1 cellular context compared by ENCODE assay signal in the genomic region with DNA sequence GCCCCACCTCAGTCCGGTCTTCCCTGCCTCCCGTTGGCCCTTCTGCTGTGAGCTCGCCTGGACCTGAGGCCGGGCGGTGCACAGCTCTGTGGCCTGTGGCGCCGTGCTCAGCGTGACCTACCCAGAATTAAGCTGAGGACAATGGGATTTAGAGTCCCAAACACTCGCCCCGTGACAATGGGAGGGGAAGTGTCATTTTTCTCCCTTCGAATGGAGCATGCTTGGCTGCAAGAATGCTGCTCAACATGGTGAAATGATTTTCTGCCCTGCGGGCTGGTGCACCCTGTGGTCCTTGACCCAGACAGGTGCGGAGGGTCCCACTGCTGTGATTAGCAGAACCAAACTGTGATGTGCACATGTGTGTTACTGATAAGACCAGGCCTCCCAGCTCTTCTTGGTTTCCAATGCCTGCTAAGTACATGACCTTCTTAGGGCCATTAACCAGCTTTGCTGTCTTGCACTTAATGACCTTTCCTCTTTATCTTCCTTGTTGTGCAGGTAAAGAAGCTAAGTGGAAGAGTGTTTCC.
TF ChIP-seq lines count a peak whose summit lies in the region.

No MANE protein-coding gene starts in this region.

TF ChIP-seq in GM12878, 131 proteins besides CTCF, POLR2A, EP300 and RAD21:
- TF ChIP-seq SMAD1 (IDR thresholded peaks at IDR 0.05; ENCODE audit: low read depth, partially characterized antibody) (no peak), YBX1 (IDR thresholded peaks at IDR 0.05) (no peak), BACH1 (IDR thresholded peaks at IDR 0.05; ENCODE audit: borderline replicate concordance) (no peak), CHD2 (IDR thresholded peaks at IDR 0.05; ENCODE audit: borderline replicate concordance, low read depth, low read length) (no peak), SUZ12 (IDR thresholded peaks at IDR 0.05; ENCODE audit: unreplicated experiment) (no peak), CBFB (IDR thresholded peaks at IDR 0.05; ENCODE audit: low read depth) (no peak), EED (IDR thresholded peaks at IDR 0.05; ENCODE audit: low read depth) (no peak)
- TF ChIP-seq, protein P1, sequence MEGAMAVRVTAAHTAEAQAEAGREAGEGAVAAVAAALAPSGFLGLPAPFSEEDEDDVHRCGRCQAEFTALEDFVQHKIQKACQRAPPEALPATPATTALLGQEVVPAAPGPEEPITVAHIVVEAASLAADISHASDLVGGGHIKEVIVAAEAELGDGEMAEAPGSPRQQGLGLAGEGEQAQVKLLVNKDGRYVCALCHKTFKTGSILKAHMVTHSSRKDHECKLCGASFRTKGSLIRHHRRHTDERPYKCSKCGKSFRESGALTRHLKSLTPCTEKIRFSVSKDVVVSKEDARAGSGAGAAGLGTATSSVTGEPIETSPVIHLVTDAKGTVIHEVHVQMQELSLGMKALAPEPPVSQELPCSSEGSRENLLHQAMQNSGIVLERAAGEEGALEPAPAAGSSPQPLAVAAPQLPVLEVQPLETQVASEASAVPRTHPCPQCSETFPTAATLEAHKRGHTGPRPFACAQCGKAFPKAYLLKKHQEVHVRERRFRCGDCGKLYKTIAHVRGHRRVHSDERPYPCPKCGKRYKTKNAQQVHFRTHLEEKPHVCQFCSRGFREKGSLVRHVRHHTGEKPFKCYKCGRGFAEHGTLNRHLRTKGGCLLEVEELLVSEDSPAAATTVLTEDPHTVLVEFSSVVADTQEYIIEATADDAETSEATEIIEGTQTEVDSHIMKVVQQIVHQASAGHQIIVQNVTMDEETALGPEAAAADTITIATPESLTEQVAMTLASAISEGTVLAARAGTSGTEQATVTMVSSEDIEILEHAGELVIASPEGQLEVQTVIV (IDR thresholded peaks at IDR 0.05; ENCODE audit: borderline replicate concordance, partially characterized antibody) = peak; percentile 35
